Comparison of ENCODE assay signal across 7 cellular contexts in genomic region chr6:33161354-33162320, GRCh38. TPM values are rescaled to one million over a fixed set of nuclear protein-coding genes. Genes with fewer than 3 reads are reported as not detected.
DNase-seq lines count a peak whose midpoint lies in the region; ATAC-seq and TF ChIP-seq lines count a peak whose summit lies in the region.

No MANE protein-coding gene starts in this region.

- H3K27me3 ChIP-seq in HL-60 (ENCODE audit: insufficient read depth, poor library complexity, severe bottlenecking) (no peaks in the 10 kb centered on the region), neural cell (ENCODE audit: insufficient read depth, low read depth, low read length) (peaks cover 8% of the 10 kb centered on the region)

- peak; percentile 60 to 71 for DNase-seq in HL-60 (ENCODE audit: low read depth in 1 of 2, low spot score in 1 of 2)
- peak; percentile 77 for DNase-seq in RPMI8226
- peak; percentile 76 for DNase-seq in activated effector memory CD4-positive, alpha-beta T cell treated with Interleukin-2 at 50 U/mL for 16 hours
- peak; percentile 54 for DNase-seq in fibroblast of villous mesenchyme (ENCODE audit: low read depth)
- DNase-seq in stimulated activated naive CD8-positive, alpha-beta T cell treated with anti-CD3 and anti-CD28 coated beads, Interleukin-15, Interleukin-2, amounts not matched to agents 100 U/mL and 50 U/mL, for 24 hours: peak; percentile 91

- H3K27ac ChIP-seq in HL-60 (replicated peaks): no peak overlapping the region
- H3K27ac ChIP-seq in neural cell (ENCODE audit: low read length): no peak overlapping the region

- H3F3A ChIP-seq in neural cell (ENCODE audit: insufficient read depth, low read length, poor library complexity, severe bottlenecking): no peaks in the 10 kb centered on the region

- H4K20me1 ChIP-seq in neural cell (ENCODE audit: insufficient read depth): no peaks in the 10 kb centered on the region

- no peaks in the 10 kb centered on the region for H3K9me2 ChIP-seq in neural cell (ENCODE audit: insufficient read depth, low read length)

- peak overlapping the region; percentile 41 for H3K4me3 ChIP-seq in HL-60 (replicated peaks; ENCODE audit: insufficient read depth, low read length)
- peak overlapping the region; percentile 55 for H3K4me3 ChIP-seq in fibroblast of villous mesenchyme (ENCODE audit: low read depth, low read length)
- H3K4me3 ChIP-seq in neural cell (ENCODE audit: low read length): peak overlapping the region; percentile 38

- peak; percentile 90 for ATAC-seq in stimulated activated naive CD8-positive, alpha-beta T cell treated with anti-CD3 and anti-CD28 coated beads, Interleukin-15, Interleukin-2, amounts not matched to agents 100 U/mL and 50 U/mL, for 24 hours

- H2AFZ ChIP-seq in neural cell (ENCODE audit: low read depth, low read length): no peak overlapping the region

- TF ChIP-seq EP300 in neural cell (conservative IDR thresholded peaks at IDR 0.05; ENCODE audit: poor library complexity, severe bottlenecking): no peak

- no peak overlapping the region for H3K4me2 ChIP-seq in neural cell (ENCODE audit: low read length)

- H3K9ac ChIP-seq in neural cell (ENCODE audit: low read length): no peak overlapping the region

- H3K9me3 ChIP-seq in neural cell (ENCODE audit: low read length): no peaks in the 10 kb centered on the region

- TF ChIP-seq CTCF in GM12874 (IDR thresholded peaks at IDR 0.05; ENCODE audit: insufficient read depth, low read depth, low read length): peak; percentile 98
- peak; percentile 77 for TF ChIP-seq CTCF in HL-60 (IDR thresholded peaks at IDR 0.05; ENCODE audit: insufficient read depth, low read length)
- peak; percentile 94 for TF ChIP-seq CTCF in fibroblast of villous mesenchyme (IDR thresholded peaks at IDR 0.05; ENCODE audit: insufficient read depth, low read depth, low read length)
- TF ChIP-seq CTCF in neural cell (IDR thresholded peaks at IDR 0.05; ENCODE audit: poor library complexity, severe bottlenecking): peak; percentile 73

- TF ChIP-seq RAD21 in neural cell (conservative IDR thresholded peaks at IDR 0.05): peak; percentile 48

- H3K79me2 ChIP-seq in neural cell (replicated peaks; ENCODE audit: insufficient read depth, low read length): no peaks in the 10 kb centered on the region

- H3K36me3 ChIP-seq in neural cell (ENCODE audit: insufficient read depth, low read length): no peaks in the 10 kb centered on the region

TF ChIP-seq in neural cell, 6 proteins besides CTCF, POLR2A, EP300 and RAD21:
- TF ChIP-seq POLR2AphosphoS5 (IDR thresholded peaks at IDR 0.05) (no peak), SMC3 (conservative IDR thresholded peaks at IDR 0.05; ENCODE audit: poor library complexity) (peak; percentile 63)

RNA-seq across cellular contexts. Expression of gene COL11A2, which starts 30.6 kb away (rescaled TPM):
- total RNA-seq in fibroblast of villous mesenchyme: under 0.01 and 0.32 TPM in 2 replicates
- 9.8 and 20.2 TPM in 2 replicates for polyA plus RNA-seq in neural cell
- 2.0 and 2.7 TPM in 2 replicates for polyA minus RNA-seq in neural cell

RNA-seq across cellular contexts. Expression of gene RXRB, which starts 38.8 kb away (rescaled TPM):
- 16.8 and 22.5 TPM in 2 replicates for total RNA-seq in fibroblast of villous mesenchyme
- polyA plus RNA-seq in neural cell: 60.7 and 71.2 TPM in 2 replicates
- 27.0 and 29.8 TPM in 2 replicates for polyA minus RNA-seq in neural cell

RNA-seq across cellular contexts. Expression of gene SLC39A7, which starts 39.0 kb away (rescaled TPM):
- total RNA-seq in fibroblast of villous mesenchyme: 142 and 143 TPM in 2 replicates
- 99.8 and 120 TPM in 2 replicates for polyA plus RNA-seq in neural cell
- polyA minus RNA-seq in neural cell: 54.2 and 63.1 TPM in 2 replicates

RNA-seq across cellular contexts. Expression of gene HSD17B8, which starts 42.8 kb away (rescaled TPM):
- 4.2 and 4.7 TPM in 2 replicates for total RNA-seq in fibroblast of villous mesenchyme
- polyA plus RNA-seq in neural cell: 7.3 and 10.3 TPM in 2 replicates
- 2.2 and 3.4 TPM in 2 replicates for polyA minus RNA-seq in neural cell

RNA-seq across cellular contexts. Expression of gene RING1, which starts 46.7 kb away (rescaled TPM):
- 27.2 and 43.8 TPM in 2 replicates for total RNA-seq in fibroblast of villous mesenchyme
- polyA plus RNA-seq in neural cell: 107 and 121 TPM in 2 replicates
- 35.7 and 36.8 TPM in 2 replicates for polyA minus RNA-seq in neural cell
